ENCODE assay signal across 1 cellular context in the genomic region with DNA sequence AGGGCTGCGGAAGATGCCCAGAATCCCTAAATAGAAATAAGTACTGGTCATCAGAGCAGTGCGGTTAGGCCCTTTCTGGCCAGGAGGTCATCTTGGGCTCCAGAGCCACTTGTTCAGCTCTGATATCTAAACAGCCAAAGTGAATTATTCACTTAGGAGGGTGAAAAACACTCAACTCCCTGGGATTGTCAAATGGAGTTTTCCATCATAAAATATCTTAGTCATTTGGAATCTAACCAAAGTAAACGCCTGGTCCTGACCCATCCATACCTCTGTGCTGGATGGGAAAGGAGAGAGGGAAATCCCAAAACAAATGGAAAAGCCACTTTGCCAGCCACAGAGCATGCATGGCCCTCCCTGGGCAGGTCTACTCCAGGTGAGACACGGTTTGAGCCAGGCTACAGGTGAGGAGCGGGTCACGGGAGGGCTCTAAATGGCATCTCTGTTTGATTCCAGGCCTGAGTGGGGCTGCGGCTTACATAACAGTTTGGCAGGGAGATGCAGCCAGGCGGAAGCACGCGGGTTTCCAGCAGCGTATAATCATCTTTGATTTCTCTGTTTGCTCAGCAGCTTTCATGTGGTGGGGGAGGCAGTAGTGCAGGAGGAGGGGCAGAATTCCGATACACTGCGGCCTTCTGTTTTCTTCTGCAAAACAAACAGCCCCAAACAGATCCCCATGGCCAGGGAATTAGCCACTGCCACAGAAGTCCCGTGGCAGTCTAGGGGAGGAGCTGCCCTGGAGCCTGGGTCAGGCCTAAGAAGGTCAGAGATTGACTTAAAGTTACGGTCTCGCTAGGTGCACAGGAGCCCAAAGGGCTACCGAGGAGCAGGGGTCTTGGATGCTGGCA.
A peak's percentile ranks its signal among the peaks of the same experiment; 100 is the strongest.
TF ChIP-seq lines count a peak whose summit lies in the region.

No MANE protein-coding gene starts in this region.

TF ChIP-seq in HepG2, 621 proteins besides CTCF, POLR2A, EP300 and RAD21 (continued from another document and continues in another):
- TF ChIP-seq ZNF639 (CRISPR knock-in tag; conservative IDR thresholded peaks at IDR 0.05) (no peak), RFX5 (IDR thresholded peaks at IDR 0.05; ENCODE audit: low read depth, low read length) (no peak), ZNF781 (CRISPR knock-in tag; IDR thresholded peaks at IDR 0.05; ENCODE audit: borderline replicate concordance, not compliant biosample characterization) (no peak), MYC (CRISPR knock-in tag; IDR thresholded peaks at IDR 0.05; ENCODE audit: borderline replicate concordance) (peak; percentile 62; the same call in 1 of the 2 replicates), ZFP37 (CRISPR knock-in tag; IDR thresholded peaks at IDR 0.05; ENCODE audit: borderline replicate concordance) (no peak), ISL2 (CRISPR knock-in tag; IDR thresholded peaks at IDR 0.05) (peak; percentile 90), ZNF891 (CRISPR knock-in tag; IDR thresholded peaks at IDR 0.05) (0 out of 2 replicates have a peak, but pooled peaks have one; percentile 58), ZNF451 (CRISPR knock-in tag; IDR thresholded peaks at IDR 0.05) (no peak), KIAA2018 (CRISPR knock-in tag; IDR thresholded peaks at IDR 0.05; ENCODE audit: borderline replicate concordance) (no peak), ZNF556 (CRISPR knock-in tag; IDR thresholded peaks at IDR 0.05; ENCODE audit: borderline replicate concordance) (peak; percentile 84; the same call in 1 of the 2 replicates), RFX1 (IDR thresholded peaks at IDR 0.05) (no peak), AKNA (CRISPR knock-in tag; IDR thresholded peaks at IDR 0.05; ENCODE audit: borderline replicate concordance) (no peak), RBM22 (optimal IDR thresholded peaks at IDR 0.05; ENCODE audit: low read length) (no peak), RARG (CRISPR knock-in tag; IDR thresholded peaks at IDR 0.05; ENCODE audit: low read depth) (no peak), ZNF460 (CRISPR knock-in tag; IDR thresholded peaks at IDR 0.05; ENCODE audit: borderline replicate concordance) (peak; percentile 35; the same call in 1 of the 2 replicates), NFE2L2 (IDR thresholded peaks at IDR 0.05; ENCODE audit: low read length) (no peak), CHD2 (IDR thresholded peaks at IDR 0.05; ENCODE audit: low read depth, low read length) (no peak), CHCHD3 (CRISPR knock-in tag; IDR thresholded peaks at IDR 0.05) (no peak), HDAC2 (CRISPR knock-in tag; IDR thresholded peaks at IDR 0.05) (no peak; the same call in 1 of the 2 replicates), JUN (CRISPR knock-in tag; IDR thresholded peaks at IDR 0.05) (no peak), TMF1 (CRISPR knock-in tag; IDR thresholded peaks at IDR 0.05; ENCODE audit: low read depth) (no peak), ZNF7 (CRISPR knock-in tag; IDR thresholded peaks at IDR 0.05) (no peak), TRIM24 (CRISPR knock-in tag; IDR thresholded peaks at IDR 0.05) (no peak), RERE (CRISPR knock-in tag; IDR thresholded peaks at IDR 0.05; ENCODE audit: low read depth) (peak; percentile 74; the same call in 1 of the 2 replicates), HNF4A (CRISPR knock-in tag; IDR thresholded peaks at IDR 0.05) (peak; percentile 38), TCF7L2 (IDR thresholded peaks at IDR 0.05; ENCODE audit: low read depth, low read length) (peak; percentile 88), ZNF441 (CRISPR knock-in tag; IDR thresholded peaks at IDR 0.05; ENCODE audit: borderline replicate concordance) (no peak), ZNF33A (CRISPR knock-in tag; IDR thresholded peaks at IDR 0.05; ENCODE audit: borderline replicate concordance) (no peak), ZSCAN9 (CRISPR knock-in tag; IDR thresholded peaks at IDR 0.05; ENCODE audit: borderline replicate concordance) (no peak), ZBTB37 (CRISPR knock-in tag; IDR thresholded peaks at IDR 0.05) (0 out of 2 replicates have a peak, but pooled peaks have one; percentile 34), ZNF558 (CRISPR knock-in tag; IDR thresholded peaks at IDR 0.05; ENCODE audit: borderline replicate concordance) (no peak), RXRB (CRISPR knock-in tag; IDR thresholded peaks at IDR 0.05; ENCODE audit: borderline replicate concordance) (peak; percentile 85), MBNL3 (CRISPR knock-in tag; conservative IDR thresholded peaks at IDR 0.05) (no peak)
- TF ChIP-seq, protein P1, sequence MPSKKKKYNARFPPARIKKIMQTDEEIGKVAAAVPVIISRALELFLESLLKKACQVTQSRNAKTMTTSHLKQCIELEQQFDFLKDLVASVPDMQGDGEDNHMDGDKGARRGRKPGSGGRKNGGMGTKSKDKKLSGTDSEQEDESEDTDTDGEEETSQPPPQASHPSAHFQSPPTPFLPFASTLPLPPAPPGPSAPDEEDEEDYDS (CRISPR knock-in tag; IDR thresholded peaks at IDR 0.05) = no peak
